In the genomic region with DNA sequence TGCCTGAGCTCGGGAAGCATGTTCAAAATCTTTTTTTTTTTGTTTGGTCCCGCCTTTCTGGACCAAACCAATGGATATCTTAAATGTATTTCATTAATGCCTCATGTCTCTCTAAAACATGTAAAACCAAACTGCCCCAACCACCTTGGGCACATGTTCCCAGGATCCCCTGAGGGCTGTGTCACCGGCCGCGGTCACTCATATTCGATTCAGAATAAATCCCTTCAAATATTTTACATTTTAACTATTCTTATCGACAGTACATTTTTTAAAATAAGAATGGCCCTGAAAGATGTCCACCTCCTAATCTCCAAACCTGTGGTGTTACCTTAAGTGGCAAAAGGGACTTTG, we compare ENCODE assay signal across 1 cellular context.
TF ChIP-seq lines count a peak whose summit lies in the region.

No MANE protein-coding gene starts in this region.

TF ChIP-seq in K562, 482 proteins besides CTCF, POLR2A, EP300 and RAD21 (continued from another document):
- TF ChIP-seq MGA (IDR thresholded peaks at IDR 0.05) (peak; percentile 73), TRIM28 (IDR thresholded peaks at IDR 0.05) (no peak), ZNF77 (CRISPR knock-in tag; IDR thresholded peaks at IDR 0.05) (no peak), POLR3A (IDR thresholded peaks at IDR 0.05; ENCODE audit: borderline replicate concordance, extremely low read depth, insufficient read depth, insufficient read length) (no peak), SRF (CRISPR knock-in tag; IDR thresholded peaks at IDR 0.05) (no peak), NFRKB (IDR thresholded peaks at IDR 0.05; ENCODE audit: low read depth) (no peak), NFATC3 (IDR thresholded peaks at IDR 0.05) (0 out of 2 replicates have a peak, but pooled peaks have one; percentile 40), ELF4 (CRISPR knock-in tag; IDR thresholded peaks at IDR 0.05) (no peak), ZNF57 (CRISPR knock-in tag; IDR thresholded peaks at IDR 0.05) (no peak), CXXC5 (CRISPR knock-in tag; IDR thresholded peaks at IDR 0.05) (0 out of 2 replicates have a peak, but pooled peaks have one; percentile 15), MAFF (IDR thresholded peaks at IDR 0.05; ENCODE audit: low read length) (no peak), RBM14 (IDR thresholded peaks at IDR 0.05; ENCODE audit: borderline replicate concordance, insufficient read depth, low read depth, low read length) (no peak), PRDM10 (IDR thresholded peaks at IDR 0.05; ENCODE audit: partially characterized antibody) (peak; percentile 1)
